Comparison of ENCODE assay signal across 29 cellular contexts in the genomic region with DNA sequence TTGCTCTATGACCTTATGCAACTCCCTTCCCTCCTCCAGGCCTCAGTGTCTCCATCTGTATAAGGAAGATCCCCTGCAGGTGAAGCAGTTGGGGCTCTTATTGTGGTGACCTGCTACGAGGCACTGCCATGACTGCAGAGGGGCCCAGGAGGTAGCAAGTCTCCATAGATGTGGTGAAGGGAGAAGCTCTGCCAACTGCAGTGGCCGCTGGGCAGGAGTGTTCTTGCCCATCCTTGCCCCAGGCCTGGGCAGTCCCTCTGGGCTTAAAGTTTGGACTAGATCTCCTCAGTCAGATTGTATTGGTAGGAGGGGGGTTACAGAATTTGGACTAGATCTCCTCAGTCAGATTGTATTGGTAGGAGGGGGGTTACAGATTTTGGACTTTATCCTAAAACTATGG. TPM values are rescaled to one million over a fixed set of nuclear protein-coding genes. Genes with fewer than 3 reads are reported as not detected.
"Had no signal": no experiment of that assay in that cellular context is flagged by ENCODE, and none has a peak within 500 bp of the region (broad histone marks: within the 10 kb centered on the region; RNA-seq: fewer than 3 reads in every experiment).

No MANE protein-coding gene starts in this region.

- H3K27me3 ChIP-seq: left lung had no signal

- H3K36me3 ChIP-seq: esophagus squamous epithelium, gastrocnemius medialis, heart right ventricle, left lung, lower lobe of right lung had no signal

- H3K27ac Mint-ChIP-seq: mesothelial cell of epicardium, naive B cell had no signal

- H3K36me3 Mint-ChIP-seq: mesothelial cell of epicardium had no signal

- H3K4me3 ChIP-seq: coronary artery, dorsolateral prefrontal cortex, esophagus squamous epithelium, gastrocnemius medialis, heart right ventricle, left lung, lower lobe of right lung, mucosa of descending colon had no signal

- DNase-seq: dorsolateral prefrontal cortex; effector CD4-positive, alpha-beta T cell; effector memory CD4-positive, alpha-beta T cell; erythroblast; esophagus squamous epithelium; foreskin fibroblast; foreskin melanocyte; gastrocnemius medialis; head of caudate nucleus; heart right ventricle; hippocampal formation; left cardiac atrium; left lung; left ventricle myocardium superior; lower lobe of right lung; mesenchymal stem cell; mucosa of descending colon; naive B cell had no signal

- ATAC-seq: esophagus mucosa, gastrocnemius medialis, heart right ventricle, lower lobe of right lung had no signal

- H3K4me3 Mint-ChIP-seq: mesothelial cell of epicardium had no signal

- H3K27ac ChIP-seq: coronary artery, dorsolateral prefrontal cortex, epithelial cell of prostate, esophagus squamous epithelium, gastrocnemius medialis, heart right ventricle, left lung, lower lobe of right lung had no signal

- H3K4me1 Mint-ChIP-seq: mesothelial cell of epicardium had no signal

RNA-seq across cellular contexts. Expression of a gene that starts 12.2 kb away (rescaled TPM):
- total RNA-seq: dermis blood vessel endothelial cell, gastrocnemius medialis, glomerular endothelial cell, kidney epithelial cell, left ventricle myocardium superior, lung microvascular endothelial cell, mesothelial cell of epicardium, myocyte had no signal

RNA-seq across cellular contexts. Expression of a gene that starts 20.5 kb away (rescaled TPM):
- total RNA-seq: dermis blood vessel endothelial cell, esophagus mucosa, esophagus squamous epithelium, gastrocnemius medialis, glomerular endothelial cell, heart right ventricle, kidney epithelial cell, left cardiac atrium, left lung, left ventricle myocardium superior, lower leg skin, lower lobe of right lung, lung microvascular endothelial cell, mesenteric fat pad, mesothelial cell of epicardium, mucosa of descending colon, myocyte had no signal
